19 cellular contexts compared by ENCODE assay signal in the genomic region with DNA sequence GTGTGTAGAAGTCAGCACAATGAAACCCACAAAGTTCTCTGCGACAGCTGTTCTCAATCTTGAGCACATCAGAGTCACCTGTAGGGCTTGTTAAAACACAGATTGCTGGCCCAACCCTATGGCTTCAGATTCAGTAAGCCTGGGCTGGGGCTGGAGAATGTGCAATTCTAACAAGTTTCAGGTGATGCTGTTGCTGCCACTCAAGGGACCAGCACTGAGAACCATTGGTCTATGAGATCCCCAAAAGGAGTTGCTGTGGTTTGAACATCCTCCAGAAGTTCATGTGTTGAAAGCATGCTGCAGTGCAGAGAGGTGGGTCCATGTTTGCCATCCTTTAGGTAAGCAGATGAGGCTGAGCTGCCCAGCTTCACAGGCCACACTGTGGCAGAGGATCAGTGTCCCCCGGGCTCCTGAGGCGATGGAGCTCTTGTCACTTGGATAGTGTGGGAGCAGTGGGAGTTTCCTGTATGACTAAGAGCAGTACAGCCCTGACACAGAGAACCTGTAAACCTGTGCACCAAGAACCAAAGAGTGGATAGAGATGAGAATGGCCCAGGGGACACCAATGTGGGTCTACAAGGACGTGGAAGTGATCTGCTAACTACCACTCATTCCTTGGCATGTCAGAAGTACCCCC. TPM values are rescaled to one million over a fixed set of nuclear protein-coding genes. Genes with fewer than 3 reads are reported as not detected.
DNase-seq lines count a peak whose midpoint lies in the region; ATAC-seq and TF ChIP-seq lines count a peak whose summit lies in the region.
"Had no signal": no experiment of that assay in that cellular context is flagged by ENCODE, and none has a peak within 500 bp of the region (broad histone marks: within the 10 kb centered on the region; RNA-seq: fewer than 3 reads in every experiment).

No MANE protein-coding gene starts in this region.

- no peaks in the 10 kb centered on the region for H3K9me3 ChIP-seq in upper lobe of right lung
- H3K9me3 ChIP-seq: mucosa of descending colon, SJSA1, transverse colon had no signal

- POLR2A ChIA-PET in activated naive CD8-positive, alpha-beta T cell treated with anti-CD3 and anti-CD28 coated beads, Interleukin-2, amount 10 ng/mL, durations not matched to agents 7 days and 5 days (lab: Charles Lee): no interaction called here

- no peak overlapping the region for H3K27ac Mint-ChIP-seq in activated naive CD8-positive, alpha-beta T cell treated with anti-CD3 and anti-CD28 coated beads, Interleukin-2, amount 10 ng/mL, durations not matched to agents 7 days and 5 days
- no peak overlapping the region for H3K27ac Mint-ChIP-seq in activated naive CD8-positive, alpha-beta T cell treated with anti-CD3 and anti-CD28 coated beads for 36 hours
- H3K27ac Mint-ChIP-seq: CD8-positive, alpha-beta T cell had no signal

- intact Hi-C loops in upper lobe of right lung (cut with DNase I): no loop called here

- DNase-seq in activated naive CD8-positive, alpha-beta T cell treated with anti-CD3 and anti-CD28 coated beads, Interleukin-2, amount 10 ng/mL, durations not matched to agents 7 days and 5 days: no peak
- DNase-seq in activated naive CD8-positive, alpha-beta T cell treated with anti-CD3 and anti-CD28 coated beads for 36 hours: no peak
- DNase-seq in upper lobe of right lung (no peak), hippocampal formation (lab: John Stamatoyannopoulos, UW) (no peak), NCI-H2029 (lab: John Stamatoyannopoulos, UW) (no peak), NCI-H526 treated with DMSO at 0.1 percent for 48 hours (lab: John Stamatoyannopoulos, UW) (no peak)
- DNase-seq: ACHN; activated naive CD4-positive, alpha-beta T cell; CD8-positive, alpha-beta T cell; hypothalamus; mucosa of descending colon; NCI-H1417 treated with DMSO at 0.1 percent for 48 hours; NCI-H2227 treated with DMSO at 0.1 percent for 48 hours; stimulated activated CD4-positive, alpha-beta T cell treated with anti-CD3 and anti-CD28 coated beads, Interleukin-4, amount 100 ng/mL, for 1 hour; transverse colon had no signal

- peaks cover 1% of the 10 kb centered on the region for H3K27me3 Mint-ChIP-seq in activated naive CD8-positive, alpha-beta T cell treated with anti-CD3 and anti-CD28 coated beads, Interleukin-2, amount 10 ng/mL, durations not matched to agents 7 days and 5 days
- peaks cover 5% of the 10 kb centered on the region for H3K27me3 Mint-ChIP-seq in activated naive CD8-positive, alpha-beta T cell treated with anti-CD3 and anti-CD28 coated beads for 36 hours

- ATAC-seq in activated naive CD8-positive, alpha-beta T cell treated with anti-CD3 and anti-CD28 coated beads, Interleukin-2, amount 10 ng/mL, durations not matched to agents 7 days and 5 days (ENCODE audit: low read depth): peak; percentile 46
- ATAC-seq in HG02623 (IDR thresholded peaks at IDR 0.05; ENCODE audit: unreplicated experiment) (peak; percentile 56), HG03354 (IDR thresholded peaks at IDR 0.05; ENCODE audit: poor library complexity, severe bottlenecking, unreplicated experiment) (peak; percentile 58), upper lobe of right lung (peak; percentile 7)
- ATAC-seq: CD8-positive, alpha-beta T cell; K562; mucosa of descending colon had no signal

- no peak for TF ChIP-seq CTCF in upper lobe of right lung (IDR thresholded peaks at IDR 0.05)

- H3K4me1 Mint-ChIP-seq in activated naive CD8-positive, alpha-beta T cell treated with anti-CD3 and anti-CD28 coated beads, Interleukin-2, amount 10 ng/mL, durations not matched to agents 7 days and 5 days: peaks cover 13% of the 10 kb centered on the region
- peaks cover 10% of the 10 kb centered on the region for H3K4me1 Mint-ChIP-seq in activated naive CD8-positive, alpha-beta T cell treated with anti-CD3 and anti-CD28 coated beads for 36 hours

- peaks cover 8% of the 10 kb centered on the region for H3K4me1 ChIP-seq in upper lobe of right lung
- H3K4me1 ChIP-seq: SJSA1 had no signal

- peaks cover 2% of the 10 kb centered on the region for H3K9me3 Mint-ChIP-seq in activated naive CD8-positive, alpha-beta T cell treated with anti-CD3 and anti-CD28 coated beads, Interleukin-2, amount 10 ng/mL, durations not matched to agents 7 days and 5 days
- H3K9me3 Mint-ChIP-seq in activated naive CD8-positive, alpha-beta T cell treated with anti-CD3 and anti-CD28 coated beads for 36 hours: peaks cover 1% of the 10 kb centered on the region
- H3K9me3 Mint-ChIP-seq: CD8-positive, alpha-beta T cell had no signal

- no peak overlapping the region for H3K27ac ChIP-seq in upper lobe of right lung
- H3K27ac ChIP-seq: SJSA1, transverse colon had no signal

- no peaks in the 10 kb centered on the region for H3K27me3 ChIP-seq in upper lobe of right lung
- H3K27me3 ChIP-seq: SJSA1, transverse colon had no signal

- no peaks in the 10 kb centered on the region for H3K36me3 ChIP-seq in upper lobe of right lung
- H3K36me3 ChIP-seq: SJSA1, transverse colon had no signal

- H3K4me3 ChIP-seq in upper lobe of right lung: no peak overlapping the region
- H3K4me3 ChIP-seq: K562, mucosa of descending colon, SJSA1, transverse colon had no signal

- peaks cover 4% of the 10 kb centered on the region for H3K36me3 Mint-ChIP-seq in activated naive CD8-positive, alpha-beta T cell treated with anti-CD3 and anti-CD28 coated beads, Interleukin-2, amount 10 ng/mL, durations not matched to agents 7 days and 5 days
- no peaks in the 10 kb centered on the region for H3K36me3 Mint-ChIP-seq in activated naive CD8-positive, alpha-beta T cell treated with anti-CD3 and anti-CD28 coated beads for 36 hours
- H3K36me3 Mint-ChIP-seq: CD8-positive, alpha-beta T cell had no signal

- H3K4me3 Mint-ChIP-seq in activated naive CD8-positive, alpha-beta T cell treated with anti-CD3 and anti-CD28 coated beads, Interleukin-2, amount 10 ng/mL, durations not matched to agents 7 days and 5 days: no peak overlapping the region
- H3K4me3 Mint-ChIP-seq in activated naive CD8-positive, alpha-beta T cell treated with anti-CD3 and anti-CD28 coated beads for 36 hours: no peak overlapping the region
- H3K4me3 Mint-ChIP-seq: CD8-positive, alpha-beta T cell had no signal

RNA-seq across cellular contexts. Expression of gene RTRAF, which starts 8.0 kb away (rescaled TPM):
- total RNA-seq in activated naive CD8-positive, alpha-beta T cell treated with anti-CD3 and anti-CD28 coated beads, Interleukin-2, amount 10 ng/mL, durations not matched to agents 7 days and 5 days: 100 to 1,000 TPM; 143 to 147 TPM
- 100 to 1,000 TPM; 235 to 243 TPM for total RNA-seq in activated naive CD8-positive, alpha-beta T cell treated with anti-CD3 and anti-CD28 coated beads for 36 hours
- 104 TPM for total RNA-seq in upper lobe of right lung

Comparison
In these comparisons a context has a peak if more than half of its experiments do, and no peak if none do; other contexts are left out.
1. ATAC-seq: peak in every context shown above with its lines; median percentile 58 in HG03354; 56 in HG02623; 46 in activated naive CD8-positive, alpha-beta T cell treated with anti-CD3 and anti-CD28 coated beads, Interleukin-2, amount 10 ng/mL, durations not matched to agents 7 days and 5 days; 7 in upper lobe of right lung.